In the genomic region with DNA sequence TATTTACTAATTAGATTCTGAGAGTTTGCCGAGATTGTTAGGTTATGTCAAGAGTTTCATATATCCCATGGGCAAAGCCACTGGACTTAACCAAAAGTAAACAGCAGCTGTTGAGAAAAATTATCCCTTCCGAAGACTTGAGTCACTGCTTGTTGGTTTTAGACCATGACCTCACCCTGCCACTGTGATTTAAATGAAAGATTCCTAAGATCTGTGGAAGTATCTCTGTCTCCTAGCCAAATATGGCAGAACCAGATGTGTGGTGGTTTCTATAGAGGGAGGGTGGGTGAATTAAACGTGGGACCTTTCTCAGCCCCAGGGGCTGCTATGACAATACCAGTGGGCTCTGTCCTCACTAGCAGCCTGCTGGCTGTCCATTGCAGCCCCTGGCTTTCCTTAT, we compare ENCODE assay signal across 22 cellular contexts. TPM values are rescaled to one million over a fixed set of nuclear protein-coding genes. Genes with fewer than 3 reads are reported as not detected.
DNase-seq lines count a peak whose midpoint lies in the region; ATAC-seq lines count a peak whose summit lies in the region.
"Had no signal": no experiment of that assay in that cellular context is flagged by ENCODE, and none has a peak within 500 bp of the region (broad histone marks: within the 10 kb centered on the region; RNA-seq: fewer than 3 reads in every experiment).

No MANE protein-coding gene starts in this region.

- H3K27ac Mint-ChIP-seq in stimulated activated naive CD8-positive, alpha-beta T cell treated with anti-CD3 and anti-CD28 coated beads, Interleukin-15, amount 100 ng/mL, for 72 hours, result no peak overlapping the region

- H3K9me3 ChIP-seq in adipocyte (ENCODE audit: control insufficient read depth, low read length), result no peaks in the 10 kb centered on the region

- no peak overlapping the region for H3K9ac ChIP-seq in adipocyte (ENCODE audit: low read length)

- no peaks in the 10 kb centered on the region for H3K9me3 Mint-ChIP-seq in stimulated activated naive CD8-positive, alpha-beta T cell treated with anti-CD3 and anti-CD28 coated beads, Interleukin-15, amount 100 ng/mL, for 72 hours
- H3K9me3 Mint-ChIP-seq: CD8-positive, alpha-beta memory T cell had no signal

- no peak for DNase-seq in stimulated activated naive CD8-positive, alpha-beta T cell treated with anti-CD3 and anti-CD28 coated beads, Interleukin-15, amount 100 ng/mL, for 72 hours
- no peak for DNase-seq in stimulated activated naive CD8-positive, alpha-beta T cell treated with anti-CD3 and anti-CD28 coated beads, Interleukin-15, Interleukin-2, amounts not matched to agents 100 U/mL and 50 U/mL, for 24 hours
- DNase-seq in adipocyte (ENCODE audit: low read depth) (peak; percentile 31), left kidney (ENCODE audit: low read depth, low spot score) (peak; percentile 69), NCI-H446 treated with DMSO at 0.1 percent for 48 hours (lab: John Stamatoyannopoulos, UW) (no peak), mucosa of gallbladder (ENCODE audit: low spot score) (no peak), NOMO-1 treated with DMSO at 0.1 percent for 48 hours (lab: John Stamatoyannopoulos, UW; ENCODE audit: unreplicated experiment) (no peak)
- DNase-seq: activated CD4-positive, alpha-beta T cell treated with anti-CD3 and anti-CD28 coated beads, Interleukin-2, amount 50 U/mL, for 1 hour; activated T-cell treated with anti-CD3 and anti-CD28 coated beads, Interleukin-2, amount 50 U/mL, for 48 hours; CD8-positive, alpha-beta memory T cell; GDM1; Kasumi-1; NCI-H187; stimulated activated CD4-positive, alpha-beta T cell treated with anti-CD3 and anti-CD28 coated beads, Interleukin-12 subunit alpha, Interleukin-12 subunit beta, amount 100 ng/mL, for 4 hours; substantia nigra; T1000 had no signal

- H3K27me3 Mint-ChIP-seq in stimulated activated naive CD8-positive, alpha-beta T cell treated with anti-CD3 and anti-CD28 coated beads, Interleukin-15, amount 100 ng/mL, for 72 hours, result peaks cover 38% of the 10 kb centered on the region

- H3K27me3 ChIP-seq in adipocyte (replicated peaks; ENCODE audit: control insufficient read depth, insufficient read depth, low read length), result peaks cover 15% of the 10 kb centered on the region

- peaks cover 7% of the 10 kb centered on the region for H3K4me1 Mint-ChIP-seq in stimulated activated naive CD8-positive, alpha-beta T cell treated with anti-CD3 and anti-CD28 coated beads, Interleukin-15, amount 100 ng/mL, for 72 hours

- H3K4me1 ChIP-seq in adipocyte (ENCODE audit: control insufficient read depth, insufficient read depth, low read length), result peaks cover 11% of the 10 kb centered on the region

- no peak overlapping the region for H3K4me3 ChIP-seq in adipocyte (ENCODE audit: low read length)

- H3K4me3 Mint-ChIP-seq in stimulated activated naive CD8-positive, alpha-beta T cell treated with anti-CD3 and anti-CD28 coated beads, Interleukin-15, amount 100 ng/mL, for 72 hours, result no peak overlapping the region
- H3K4me3 Mint-ChIP-seq: CD8-positive, alpha-beta memory T cell had no signal

- no peaks in the 10 kb centered on the region for H3K36me3 ChIP-seq in adipocyte (ENCODE audit: control insufficient read depth, insufficient read depth, low read length, severe bottlenecking)

- peak; percentile 25 for ATAC-seq in stimulated activated naive CD8-positive, alpha-beta T cell treated with anti-CD3 and anti-CD28 coated beads, Interleukin-15, amount 100 ng/mL, for 72 hours
- no peak for ATAC-seq in stimulated activated naive CD8-positive, alpha-beta T cell treated with anti-CD3 and anti-CD28 coated beads, Interleukin-15, Interleukin-2, amounts not matched to agents 100 U/mL and 50 U/mL, for 24 hours
- no peak for ATAC-seq in HG02973 (IDR thresholded peaks at IDR 0.05; ENCODE audit: unreplicated experiment)
- ATAC-seq: Right ventricle myocardium inferior had no signal

RNA-seq across cellular contexts. Expression of gene DMRT3, which starts 19.3 kb away (rescaled TPM):
- not detected for total RNA-seq in mucosa of gallbladder
- total RNA-seq: A673; CD8-positive, alpha-beta memory T cell; chondrocyte; mononuclear cell; osteocyte; Right ventricle myocardium inferior had no signal

RNA-seq across cellular contexts. Expression of gene DMRT2, which starts 54.4 kb away (rescaled TPM):
- total RNA-seq in mucosa of gallbladder, result not detected
- total RNA-seq: A673; CD8-positive, alpha-beta memory T cell; chondrocyte; mononuclear cell; osteocyte; Right ventricle myocardium inferior had no signal

Comparison
In these comparisons a context has a peak if more than half of its experiments do, and no peak if none do; other contexts are left out.
1. DNase-seq: peak in adipocyte (single experiment) and left kidney (single experiment); none in stimulated activated naive CD8-positive, alpha-beta T cell treated with anti-CD3 and anti-CD28 coated beads, Interleukin-15, amount 100 ng/mL, for 72 hours (0 of 2), stimulated activated naive CD8-positive, alpha-beta T cell treated with anti-CD3 and anti-CD28 coated beads, Interleukin-15, Interleukin-2, amounts not matched to agents 100 U/mL and 50 U/mL, for 24 hours (single experiment), NCI-H446 treated with DMSO at 0.1 percent for 48 hours (single experiment), mucosa of gallbladder (single experiment) and NOMO-1 treated with DMSO at 0.1 percent for 48 hours (single experiment).